23 cellular contexts compared by ENCODE assay signal in the genomic region with DNA sequence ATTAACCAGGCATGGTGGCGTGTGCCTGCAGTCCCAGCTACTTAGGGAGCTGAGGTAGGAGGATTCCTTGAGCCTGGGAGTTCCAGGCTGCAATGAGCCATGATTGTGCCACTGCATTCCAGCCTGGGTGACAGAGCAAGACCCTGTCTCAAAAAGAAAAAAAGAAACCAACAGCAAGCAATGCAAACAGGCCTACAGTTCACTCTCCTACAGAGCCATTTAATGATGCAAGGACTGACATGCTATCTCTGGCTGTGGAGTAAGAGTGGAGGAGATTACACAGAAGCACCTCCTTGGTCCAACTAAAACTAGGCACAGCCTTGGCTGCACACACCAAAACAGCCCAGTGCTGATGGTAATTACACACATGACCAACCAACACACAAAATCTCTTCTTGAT.
A peak's percentile ranks its signal among the peaks of the same experiment; 100 is the strongest.
DNase-seq lines count a peak whose midpoint lies in the region; TF ChIP-seq lines count a peak whose summit lies in the region.
"Had no signal": no experiment of that assay in that cellular context is flagged by ENCODE, and none has a peak within 500 bp of the region (broad histone marks: within the 10 kb centered on the region; RNA-seq: fewer than 3 reads in every experiment).

No MANE protein-coding gene starts in this region.

- H3K4me1 ChIP-seq in HEK293 (ENCODE audit: control insufficient read depth, insufficient read depth, low read length) (peaks cover 30% of the 10 kb centered on the region), neural progenitor cell (peaks cover 34% of the 10 kb centered on the region), MM.1S (ENCODE audit: low read length) (no peaks in the 10 kb centered on the region)
- H3K4me1 ChIP-seq: colonic mucosa had no signal

- peaks cover 11% of the 10 kb centered on the region for H3F3A ChIP-seq in neural progenitor cell (ENCODE audit: low read depth)
- H3F3A ChIP-seq in MM.1S (ENCODE audit: insufficient read depth, low read length) = no peaks in the 10 kb centered on the region

- no peak overlapping the region for H2AFZ ChIP-seq in neural progenitor cell (replicated peaks)
- no peak overlapping the region for H2AFZ ChIP-seq in MM.1S (ENCODE audit: low read length)

- peak; percentile 64 for DNase-seq in NCI-H2107 treated with DMSO at 0.1 percent for 48 hours (lab: John Stamatoyannopoulos, UW; ENCODE audit: unreplicated experiment)
- no peak for DNase-seq in NCI-H2107 (lab: John Stamatoyannopoulos, UW)
- DNase-seq in neural progenitor cell (ENCODE audit: low spot score) = no peak
- DNase-seq in MM.1S = no peak
- DNase-seq in HK-2 (ENCODE audit: unreplicated experiment) = no peak
- no peak for DNase-seq in stimulated activated naive CD4-positive, alpha-beta T cell treated with Interleukin-2 at 50 U/mL for 16 hours (lab: John Stamatoyannopoulos, UW)
- DNase-seq: activated CD4-positive, CD25-positive, alpha-beta regulatory T cell treated with anti-CD3 and anti-CD28 coated beads, Interleukin-2, amount 50 U/mL, for 72 hours; activated CD8-positive, alpha-beta T cell treated with anti-CD3 and anti-CD28 coated beads for 36 hours; activated effector memory CD4-positive, alpha-beta T cell treated with anti-CD3 and anti-CD28 coated beads, Interleukin-2, amount 50 U/mL, for 16 hours; activated T-cell treated with anti-CD3 and anti-CD28 coated beads for 4 hours; brain microvascular endothelial cell; colonic mucosa; IMR-90; naive B cell; NCI-H187 treated with DMSO at 0.1 percent for 48 hours; NCI-H526; OCI-M1; retina; Right ventricle myocardium superior; upper lobe of left lung had no signal

- H3K4me3 Mint-ChIP-seq in brain (no peak overlapping the region), neural progenitor cell (no peak overlapping the region)
- H3K4me3 Mint-ChIP-seq: activated CD8-positive, alpha-beta T cell treated with anti-CD3 and anti-CD28 coated beads for 36 hours; memory B cell; naive B cell had no signal

- H3K79me2 ChIP-seq in neural progenitor cell (ENCODE audit: low read depth) (peaks cover 97% of the 10 kb centered on the region), MM.1S (ENCODE audit: low read length) (peaks cover 90% of the 10 kb centered on the region)

- H3K36me3 ChIP-seq in HEK293 (ENCODE audit: control insufficient read depth in 2 of 2, insufficient read depth in 1 of 2, low read length in 2 of 2) (no peaks in the 10 kb centered on the region; a peak in 1 of 3 replicates), neural progenitor cell (no peaks in the 10 kb centered on the region), MM.1S (replicated peaks; ENCODE audit: insufficient read depth, low read length) (no peaks in the 10 kb centered on the region)
- H3K36me3 ChIP-seq: brain microvascular endothelial cell, colonic mucosa, upper lobe of left lung had no signal

- peaks cover 19% of the 10 kb centered on the region for H3K36me3 Mint-ChIP-seq in brain
- H3K36me3 Mint-ChIP-seq in neural progenitor cell = peaks cover 43% of the 10 kb centered on the region
- H3K36me3 Mint-ChIP-seq: memory B cell, naive B cell had no signal

- H3K27me3 Mint-ChIP-seq in brain (peaks cover 4% of the 10 kb centered on the region), neural progenitor cell (ENCODE audit: insufficient read depth, low read depth) (peaks cover 8% of the 10 kb centered on the region)
- H3K27me3 Mint-ChIP-seq: activated CD8-positive, alpha-beta T cell treated with anti-CD3 and anti-CD28 coated beads for 36 hours; naive B cell had no signal

- H3K27me3 ChIP-seq in neural progenitor cell (no peaks in the 10 kb centered on the region), MM.1S (replicated peaks; ENCODE audit: insufficient read depth, low read length) (no peaks in the 10 kb centered on the region)
- H3K27me3 ChIP-seq: brain microvascular endothelial cell, colonic mucosa, upper lobe of left lung had no signal

- TF ChIP-seq CTCF in HEK293 (tag by site-specific recombination; IDR thresholded peaks at IDR 0.05) = no peak
- TF ChIP-seq CTCF in brain (conservative IDR thresholded peaks at IDR 0.05) = no peak
- TF ChIP-seq CTCF in neural progenitor cell (IDR thresholded peaks at IDR 0.05) = no peak
- no peak for TF ChIP-seq CTCF in MM.1S (IDR thresholded peaks at IDR 0.05; ENCODE audit: low read length)

- H3K27ac Mint-ChIP-seq in brain (peak overlapping the region in 3 of 5 experiments; percentile 9 to 73 (median 32)), neural progenitor cell (no peak overlapping the region)
- H3K27ac Mint-ChIP-seq: activated CD8-positive, alpha-beta T cell treated with anti-CD3 and anti-CD28 coated beads for 36 hours; memory B cell had no signal

- no peaks in the 10 kb centered on the region for H3K9me3 Mint-ChIP-seq in brain
- H3K9me3 Mint-ChIP-seq in neural progenitor cell = peaks cover 4% of the 10 kb centered on the region
- H3K9me3 Mint-ChIP-seq: activated CD8-positive, alpha-beta T cell treated with anti-CD3 and anti-CD28 coated beads for 36 hours; memory B cell; naive B cell had no signal

- H3K9ac ChIP-seq in neural progenitor cell (no peak overlapping the region), MM.1S (ENCODE audit: low read length) (no peak overlapping the region)

- H4K20me1 ChIP-seq in neural progenitor cell (ENCODE audit: low read depth) (peaks cover 45% of the 10 kb centered on the region), MM.1S (ENCODE audit: insufficient read depth, low read length) (peaks cover 5% of the 10 kb centered on the region; the same call in 1 of the 2 replicates)

- H3K4me3 ChIP-seq in HEK293 (ENCODE audit: low read depth, low read length) (no peak overlapping the region), neural progenitor cell (no peak overlapping the region), MM.1S (ENCODE audit: low read length) (no peak overlapping the region)
- H3K4me3 ChIP-seq: colonic mucosa, upper lobe of left lung had no signal

- H3K27ac ChIP-seq in HEK293 (ENCODE audit: extremely low read depth, low read depth, low read length) = peak overlapping the region; percentile 68
- peak overlapping the region; percentile 32 for H3K27ac ChIP-seq in neural progenitor cell
- no peak overlapping the region for H3K27ac ChIP-seq in MM.1S (ENCODE audit: low read length)
- H3K27ac ChIP-seq: brain microvascular endothelial cell, colonic mucosa, upper lobe of left lung had no signal

- H3K4me1 Mint-ChIP-seq in brain = peaks cover 40% of the 10 kb centered on the region
- peaks cover 33% of the 10 kb centered on the region for H3K4me1 Mint-ChIP-seq in neural progenitor cell
- H3K4me1 Mint-ChIP-seq: memory B cell, naive B cell had no signal

- CTCF ChIA-PET in HEK293 (lab: Yijun Ruan, JAX) = interaction anchor here (1.0 kb wide), 1 partner anchor 49 kb away, joined by 4 read pairs; no protein-coding TSS in a partner anchor

- no peaks in the 10 kb centered on the region for H3K9me2 ChIP-seq in MM.1S (replicated peaks; ENCODE audit: insufficient read depth, low read length)

- POLR2A ChIA-PET in HEK293 (lab: Yijun Ruan, JAX) = no interaction called here

- no peak overlapping the region for H3K4me2 ChIP-seq in neural progenitor cell
- no peak overlapping the region for H3K4me2 ChIP-seq in MM.1S (ENCODE audit: low read depth, low read length)

- H3K9me3 ChIP-seq in HEK293 (ENCODE audit: control insufficient read depth, insufficient read depth, low read depth, low read length) (no peaks in the 10 kb centered on the region), neural progenitor cell (ENCODE audit: low read depth) (no peaks in the 10 kb centered on the region), MM.1S (replicated peaks; ENCODE audit: insufficient read depth, low read length) (no peaks in the 10 kb centered on the region)
- H3K9me3 ChIP-seq: colonic mucosa, upper lobe of left lung had no signal

TF ChIP-seq in HEK293, 187 proteins besides CTCF, POLR2A, EP300 and RAD21 (continues in another document):
- peak; percentile 54; the same call in 1 of the 2 replicates for TF ChIP-seq TRIM28 (IDR thresholded peaks at IDR 0.05; ENCODE audit: borderline replicate concordance, low read length)
- TF ChIP-seq, protein P1, sequence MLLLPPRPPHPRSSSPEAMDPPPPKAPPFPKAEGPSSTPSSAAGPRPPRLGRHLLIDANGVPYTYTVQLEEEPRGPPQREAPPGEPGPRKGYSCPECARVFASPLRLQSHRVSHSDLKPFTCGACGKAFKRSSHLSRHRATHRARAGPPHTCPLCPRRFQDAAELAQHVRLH (tag by site-specific recombination; IDR thresholded peaks at IDR 0.05) = no peak
- no peak for TF ChIP-seq YY1 (tag by site-specific recombination; IDR thresholded peaks at IDR 0.05)
- no peak for TF ChIP-seq ZNF23 (tag by site-specific recombination; IDR thresholded peaks at IDR 0.05; ENCODE audit: borderline replicate concordance)
- TF ChIP-seq ZNF239 (tag by site-specific recombination; IDR thresholded peaks at IDR 0.05) = no peak
- no peak for TF ChIP-seq ZNF610 (tag by site-specific recombination; IDR thresholded peaks at IDR 0.05; ENCODE audit: borderline replicate concordance)
- no peak for TF ChIP-seq ZNF776 (tag by site-specific recombination; IDR thresholded peaks at IDR 0.05; ENCODE audit: borderline replicate concordance)
- TF ChIP-seq, protein P2, sequence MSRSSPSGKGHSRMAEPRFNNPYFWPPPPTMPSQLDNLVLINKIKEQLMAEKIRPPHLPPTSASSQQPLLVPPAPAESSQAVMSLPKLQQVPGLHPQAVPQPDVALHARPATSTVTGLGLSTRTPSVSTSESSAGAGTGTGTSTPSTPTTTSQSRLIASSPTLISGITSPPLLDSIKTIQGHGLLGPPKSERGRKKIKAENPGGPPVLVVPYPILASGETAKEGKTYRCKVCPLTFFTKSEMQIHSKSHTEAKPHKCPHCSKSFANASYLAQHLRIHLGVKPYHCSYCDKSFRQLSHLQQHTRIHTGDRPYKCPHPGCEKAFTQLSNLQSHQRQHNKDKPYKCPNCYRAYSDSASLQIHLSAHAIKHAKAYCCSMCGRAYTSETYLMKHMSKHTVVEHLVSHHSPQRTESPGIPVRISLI (tag by site-specific recombination; IDR thresholded peaks at IDR 0.05) = no peak
- no peak for TF ChIP-seq ZNF354C (tag by site-specific recombination; IDR thresholded peaks at IDR 0.05; ENCODE audit: borderline replicate concordance, low read depth)
- TF ChIP-seq ZNF544 (tag by site-specific recombination; IDR thresholded peaks at IDR 0.05) = no peak
- no peak for TF ChIP-seq SP3 (tag by site-specific recombination; IDR thresholded peaks at IDR 0.05)
- TF ChIP-seq, protein P3, sequence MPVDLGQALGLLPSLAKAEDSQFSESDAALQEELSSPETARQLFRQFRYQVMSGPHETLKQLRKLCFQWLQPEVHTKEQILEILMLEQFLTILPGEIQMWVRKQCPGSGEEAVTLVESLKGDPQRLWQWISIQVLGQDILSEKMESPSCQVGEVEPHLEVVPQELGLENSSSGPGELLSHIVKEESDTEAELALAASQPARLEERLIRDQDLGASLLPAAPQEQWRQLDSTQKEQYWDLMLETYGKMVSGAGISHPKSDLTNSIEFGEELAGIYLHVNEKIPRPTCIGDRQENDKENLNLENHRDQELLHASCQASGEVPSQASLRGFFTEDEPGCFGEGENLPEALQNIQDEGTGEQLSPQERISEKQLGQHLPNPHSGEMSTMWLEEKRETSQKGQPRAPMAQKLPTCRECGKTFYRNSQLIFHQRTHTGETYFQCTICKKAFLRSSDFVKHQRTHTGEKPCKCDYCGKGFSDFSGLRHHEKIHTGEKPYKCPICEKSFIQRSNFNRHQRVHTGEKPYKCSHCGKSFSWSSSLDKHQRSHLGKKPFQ (tag by site-specific recombination; IDR thresholded peaks at IDR 0.05) = no peak
